9 cellular contexts compared by ENCODE assay signal in the genomic region with DNA sequence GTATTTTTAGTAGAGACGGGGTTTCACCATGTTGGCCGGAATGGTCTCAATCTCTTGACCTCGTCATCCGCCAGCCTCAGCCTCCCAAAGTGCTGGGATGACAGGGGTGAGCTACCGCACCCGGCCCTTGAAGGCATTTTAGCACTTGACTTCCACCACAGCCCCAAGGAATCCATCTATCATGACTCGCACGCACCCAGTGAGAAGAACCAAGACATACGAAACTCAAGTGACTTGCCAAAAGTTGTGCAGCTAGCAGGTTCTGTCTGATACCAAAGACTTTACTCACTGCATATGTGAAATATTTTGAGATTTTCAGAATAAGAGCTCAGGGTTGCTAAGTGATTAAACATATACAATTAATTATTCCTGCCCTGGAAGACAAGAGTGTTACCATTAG. TPM values are rescaled to one million over a fixed set of nuclear protein-coding genes. Genes with fewer than 3 reads are reported as not detected.
DNase-seq lines count a peak whose midpoint lies in the region; ATAC-seq and TF ChIP-seq lines count a peak whose summit lies in the region.
"Had no signal": no experiment of that assay in that cellular context is flagged by ENCODE, and none has a peak within 500 bp of the region (broad histone marks: within the 10 kb centered on the region; RNA-seq: fewer than 3 reads in every experiment).

No MANE protein-coding gene starts in this region.

- intact Hi-C loops in naive thymus-derived CD4-positive, alpha-beta T cell (cut with micrococcal nuclease): loop anchor here in 1 of 2 donors (1.0 kb wide), 1 partner anchor 11 kb away; no protein-coding TSS in a partner anchor

- H3K27me3 ChIP-seq in BLaER1: no peaks in the 10 kb centered on the region
- H3K27me3 ChIP-seq in naive thymus-derived CD4-positive, alpha-beta T cell (ENCODE audit: control insufficient read depth in 2 of 2, insufficient read depth in 2 of 2, low read length in 2 of 2): no peaks in the 10 kb centered on the region
- peaks cover 17% of the 10 kb centered on the region for H3K27me3 ChIP-seq in neural progenitor cell

- H3K9me3 ChIP-seq in BLaER1 (peaks cover 4% of the 10 kb centered on the region; the same call in 1 of the 2 replicates), neural progenitor cell (ENCODE audit: low read depth) (no peaks in the 10 kb centered on the region)
- no peaks in the 10 kb centered on the region for H3K9me3 ChIP-seq in naive thymus-derived CD4-positive, alpha-beta T cell (ENCODE audit: control insufficient read depth in 2 of 3, low read length in 3 of 3)

- CTCF ChIA-PET in naive thymus-derived CD4-positive, alpha-beta T cell (lab: Charles Lee): no interaction called here

- H3K4me3 ChIP-seq in BLaER1 (no peak overlapping the region), astrocyte of the spinal cord (ENCODE audit: low read depth, low read length) (no peak overlapping the region), neural progenitor cell (no peak overlapping the region)
- H3K4me3 ChIP-seq in naive thymus-derived CD4-positive, alpha-beta T cell (ENCODE audit: low read length): no peak overlapping the region
- H3K4me3 ChIP-seq: GM12878 had no signal

- peak overlapping the region in 9 of 10 donors; percentile 2 to 92 (median 42) for H3K4me3 Mint-ChIP-seq in naive thymus-derived CD4-positive, alpha-beta T cell
- no peak overlapping the region for H3K4me3 Mint-ChIP-seq in neural progenitor cell

- in situ Hi-C loops in astrocyte of the spinal cord (cut with HindIII; ENCODE audit: low sequenced_read_pairs): no loop called here

- H3K27ac ChIP-seq in BLaER1 (no peak overlapping the region), neural progenitor cell (no peak overlapping the region)
- H3K27ac ChIP-seq in naive thymus-derived CD4-positive, alpha-beta T cell (ENCODE audit: low read depth, low read length): peak overlapping the region; percentile 73

- H3K36me3 ChIP-seq in BLaER1: peaks cover 88% of the 10 kb centered on the region
- no peaks in the 10 kb centered on the region for H3K36me3 ChIP-seq in naive thymus-derived CD4-positive, alpha-beta T cell (ENCODE audit: control insufficient read depth in 2 of 3, insufficient read depth in 3 of 3, low read length in 3 of 3)
- no peaks in the 10 kb centered on the region for H3K36me3 ChIP-seq in neural progenitor cell

- peak overlapping the region; percentile 97 for H3K4me2 ChIP-seq in BLaER1
- no peak overlapping the region for H3K4me2 ChIP-seq in neural progenitor cell

- peaks cover 100% of the 10 kb centered on the region for H4K20me1 ChIP-seq in BLaER1
- no peaks in the 10 kb centered on the region for H4K20me1 ChIP-seq in neural progenitor cell (ENCODE audit: low read depth)

- H3K9me3 Mint-ChIP-seq in naive thymus-derived CD4-positive, alpha-beta T cell: peaks cover 0 to 8% (median 0%) of the 10 kb centered on the region in 11 donors
- peaks cover 2% of the 10 kb centered on the region for H3K9me3 Mint-ChIP-seq in neural progenitor cell

- peaks cover 87 to 100% (median 98%) of the 10 kb centered on the region in 7 donors for H3K4me1 Mint-ChIP-seq in naive thymus-derived CD4-positive, alpha-beta T cell
- peaks cover 44% of the 10 kb centered on the region for H3K4me1 Mint-ChIP-seq in neural progenitor cell

- no peak for TF ChIP-seq CTCF in astrocyte of the spinal cord (IDR thresholded peaks at IDR 0.05; ENCODE audit: low read depth, low read length)
- TF ChIP-seq CTCF in neural progenitor cell (IDR thresholded peaks at IDR 0.05): no peak

- no peaks in the 10 kb centered on the region for H3K79me2 ChIP-seq in neural progenitor cell (ENCODE audit: low read depth)

- no peak for ATAC-seq in naive thymus-derived CD4-positive, alpha-beta T cell
- ATAC-seq in HG02678 (IDR thresholded peaks at IDR 0.05; ENCODE audit: unreplicated experiment): no peak
- ATAC-seq: GM12878 had no signal

- H3F3A ChIP-seq in neural progenitor cell (ENCODE audit: low read depth): peaks cover 6% of the 10 kb centered on the region

- H3K9ac ChIP-seq in BLaER1 (peak overlapping the region; percentile 76), neural progenitor cell (no peak overlapping the region)

- H3K4me1 ChIP-seq in BLaER1 (peaks cover 100% of the 10 kb centered on the region), neural progenitor cell (peaks cover 25% of the 10 kb centered on the region)
- peaks cover 77 to 90% of the 10 kb centered on the region in 2 donors for H3K4me1 ChIP-seq in naive thymus-derived CD4-positive, alpha-beta T cell (ENCODE audit: control insufficient read depth in 2 of 2, insufficient read depth in 2 of 2, low read length in 2 of 2)

- H3K27ac Mint-ChIP-seq in naive thymus-derived CD4-positive, alpha-beta T cell: peak overlapping the region; percentile 61 to 99 (median 93)
- H3K27ac Mint-ChIP-seq in neural progenitor cell: no peak overlapping the region

- peak; percentile 76 for DNase-seq in HS-5 (ENCODE audit: low read depth)
- peak; percentile 87 for DNase-seq in astrocyte of the spinal cord (ENCODE audit: low read depth, low spot score)
- DNase-seq in naive thymus-derived CD4-positive, alpha-beta T cell: no peak
- no peak for DNase-seq in neural progenitor cell (ENCODE audit: low spot score)
- no peak for DNase-seq in ecto neural progenitor cell (ENCODE audit: low spot score)
- no peak for DNase-seq in hippocampal formation (lab: John Stamatoyannopoulos, UW)

- H2AFZ ChIP-seq in neural progenitor cell (replicated peaks): no peak overlapping the region

- no peaks in the 10 kb centered on the region for H3K27me3 Mint-ChIP-seq in naive thymus-derived CD4-positive, alpha-beta T cell
- H3K27me3 Mint-ChIP-seq in neural progenitor cell (ENCODE audit: insufficient read depth, low read depth): peaks cover 15% of the 10 kb centered on the region

- POLR2A ChIA-PET in naive thymus-derived CD4-positive, alpha-beta T cell (lab: Charles Lee): interaction anchor here (0.9 to 4.2 kb wide), 3 partner anchors 10 to 21 kb away, joined by 3 to 18 read pairs (median 12); a partner anchor contains a TSS

- peaks cover 0 to 32% (median 15%) of the 10 kb centered on the region in 5 donors for H3K36me3 Mint-ChIP-seq in naive thymus-derived CD4-positive, alpha-beta T cell
- no peaks in the 10 kb centered on the region for H3K36me3 Mint-ChIP-seq in neural progenitor cell

RNA-seq across cellular contexts. Expression of a gene that starts 21.0 kb away (rescaled TPM):
- total RNA-seq in naive thymus-derived CD4-positive, alpha-beta T cell: 100 to 1,000 TPM in 1 of 5 experiments, 10 to 100 TPM in 4; 80.8 to 108 (median 89.3) TPM
- polyA plus RNA-seq in naive thymus-derived CD4-positive, alpha-beta T cell: 10 to 100 TPM; 52.1 to 53.8 TPM
- total RNA-seq in neural progenitor cell (ENCODE audit: low replicate concordance): not detected in 2 replicates

Comparison
In these comparisons a context has a peak if more than half of its experiments do, and no peak if none do; other contexts are left out.
1. DNase-seq: peak in HS-5 (single experiment) and astrocyte of the spinal cord (single experiment); none in naive thymus-derived CD4-positive, alpha-beta T cell (0 of 9), neural progenitor cell (single experiment), ecto neural progenitor cell (single experiment) and hippocampal formation (0 of 2).
2. RNA of a gene that starts 21.0 kb away (total RNA-seq): 80.8 to 108 TPM in naive thymus-derived CD4-positive, alpha-beta T cell; not detected in neural progenitor cell; every median in the first group is over 10 times any median in the second.